Comparison of ENCODE assay signal across 1 cellular context in the genomic region with DNA sequence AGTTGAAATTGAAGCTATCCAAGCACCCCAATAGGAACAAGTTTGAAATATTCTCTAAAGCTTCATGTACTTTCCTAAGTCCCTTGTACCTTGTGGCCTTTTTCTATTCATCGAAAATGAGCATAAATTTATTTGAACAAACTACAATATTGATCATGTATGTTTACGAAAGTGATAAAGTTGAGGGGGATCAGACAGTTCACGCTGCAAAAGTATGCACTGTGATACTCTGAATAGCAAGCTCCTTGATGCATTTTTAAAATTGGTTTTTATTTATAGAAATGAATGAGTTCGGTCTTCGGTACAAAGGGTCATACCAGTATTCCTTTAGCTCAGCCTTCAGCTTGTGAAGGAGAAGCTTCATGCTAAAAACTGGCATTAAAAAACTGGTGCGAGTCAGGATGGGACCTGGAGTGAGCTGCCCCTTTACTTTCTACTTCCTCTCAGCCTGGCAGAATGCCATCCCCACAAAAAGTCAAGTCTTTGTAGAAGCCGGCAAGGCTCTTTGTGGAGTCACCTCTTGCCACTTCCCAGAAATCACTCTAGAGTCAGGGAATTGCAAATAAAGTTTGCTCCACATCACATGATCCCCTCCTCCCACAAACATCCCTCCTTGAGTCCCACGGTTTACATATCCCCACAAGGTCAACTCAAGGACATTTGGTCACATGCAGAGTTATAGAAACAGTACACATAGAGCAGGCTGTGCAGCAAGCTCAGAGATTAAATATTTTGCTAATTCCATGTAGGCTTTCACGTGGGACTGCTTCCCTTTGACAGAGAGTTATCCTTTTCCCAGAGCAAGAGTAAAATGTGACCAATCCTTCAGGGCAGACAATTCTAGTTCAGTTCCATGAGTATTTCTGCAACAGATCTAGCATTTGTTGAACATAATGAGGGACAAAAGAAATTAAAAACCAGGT.
TF ChIP-seq lines count a peak whose summit lies in the region.

No MANE protein-coding gene starts in this region.

TF ChIP-seq in HepG2, 621 proteins besides CTCF, POLR2A, EP300 and RAD21 (continued from another document and continues in another):
- TF ChIP-seq ZNF597 (CRISPR knock-in tag; IDR thresholded peaks at IDR 0.05) (no peak), HINFP (CRISPR knock-in tag; IDR thresholded peaks at IDR 0.05; ENCODE audit: low read depth) (no peak), CREBL2 (CRISPR knock-in tag; IDR thresholded peaks at IDR 0.05; ENCODE audit: borderline replicate concordance) (no peak), ARHGAP35 (CRISPR knock-in tag; IDR thresholded peaks at IDR 0.05; ENCODE audit: borderline replicate concordance) (peak; percentile 24; the same call in 1 of the 2 replicates), ZNF256 (CRISPR knock-in tag; conservative IDR thresholded peaks at IDR 0.05) (no peak), FOXC1 (CRISPR knock-in tag; IDR thresholded peaks at IDR 0.05; ENCODE audit: borderline replicate concordance) (0 out of 2 replicates have a peak, but pooled peaks have one; percentile 29), ZNF343 (CRISPR knock-in tag; IDR thresholded peaks at IDR 0.05) (no peak), ZNF441 (CRISPR knock-in tag; IDR thresholded peaks at IDR 0.05; ENCODE audit: borderline replicate concordance) (no peak), HDAC2 (CRISPR knock-in tag; IDR thresholded peaks at IDR 0.05) (peak; percentile 96), ZKSCAN5 (CRISPR knock-in tag; IDR thresholded peaks at IDR 0.05) (no peak), KLF12 (CRISPR knock-in tag; IDR thresholded peaks at IDR 0.05; ENCODE audit: borderline replicate concordance) (no peak), MYNN (CRISPR knock-in tag; IDR thresholded peaks at IDR 0.05; ENCODE audit: low read depth) (no peak), SP2 (CRISPR knock-in tag; IDR thresholded peaks at IDR 0.05) (no peak), DPF2 (CRISPR knock-in tag; IDR thresholded peaks at IDR 0.05; ENCODE audit: borderline replicate concordance, low read depth) (peak; percentile 74), KDM5B (CRISPR knock-in tag; IDR thresholded peaks at IDR 0.05; ENCODE audit: borderline replicate concordance) (no peak), ADNP (CRISPR knock-in tag; IDR thresholded peaks at IDR 0.05) (no peak), KLF9 (CRISPR knock-in tag; IDR thresholded peaks at IDR 0.05; ENCODE audit: low read depth) (no peak), CBX2 (IDR thresholded peaks at IDR 0.05; ENCODE audit: low read depth, low read length) (no peak), CBX2 (CRISPR knock-in tag; IDR thresholded peaks at IDR 0.05; ENCODE audit: low read depth) (no peak), STAG1 (CRISPR knock-in tag; IDR thresholded peaks at IDR 0.05) (peak; percentile 34), KAT2B (IDR thresholded peaks at IDR 0.05; ENCODE audit: borderline replicate concordance, low read depth, low read length) (no peak), SIN3A (IDR thresholded peaks at IDR 0.05; ENCODE audit: borderline replicate concordance, low read depth, low read length) (no peak), ZNF557 (CRISPR knock-in tag; IDR thresholded peaks at IDR 0.05) (no peak), REL (CRISPR knock-in tag; conservative IDR thresholded peaks at IDR 0.05) (no peak), PAWR (CRISPR knock-in tag; IDR thresholded peaks at IDR 0.05; ENCODE audit: borderline replicate concordance) (no peak), SRY (CRISPR knock-in tag; IDR thresholded peaks at IDR 0.05) (no peak), ZNF367 (CRISPR knock-in tag; IDR thresholded peaks at IDR 0.05; ENCODE audit: borderline replicate concordance) (0 out of 2 replicates have a peak, but pooled peaks have one; percentile 39), SOX6 (IDR thresholded peaks at IDR 0.05) (no peak), SOX6 (CRISPR knock-in tag; IDR thresholded peaks at IDR 0.05) (peak; percentile 95), BHLHE40 (IDR thresholded peaks at IDR 0.05; ENCODE audit: low read length) (peak; percentile 91), ZSCAN29 (CRISPR knock-in tag; conservative IDR thresholded peaks at IDR 0.05) (no peak), ZSCAN12 (CRISPR knock-in tag; IDR thresholded peaks at IDR 0.05) (no peak), KIAA2018 (CRISPR knock-in tag; IDR thresholded peaks at IDR 0.05; ENCODE audit: borderline replicate concordance) (no peak), ZNF678 (CRISPR knock-in tag; IDR thresholded peaks at IDR 0.05) (no peak), GRHL1 (CRISPR knock-in tag; conservative IDR thresholded peaks at IDR 0.05) (no peak), CCAR2 (optimal IDR thresholded peaks at IDR 0.05; ENCODE audit: low read depth, low read length) (no peak), NFE2L1 (CRISPR knock-in tag; IDR thresholded peaks at IDR 0.05; ENCODE audit: borderline replicate concordance) (no peak)
- TF ChIP-seq, protein P1, sequence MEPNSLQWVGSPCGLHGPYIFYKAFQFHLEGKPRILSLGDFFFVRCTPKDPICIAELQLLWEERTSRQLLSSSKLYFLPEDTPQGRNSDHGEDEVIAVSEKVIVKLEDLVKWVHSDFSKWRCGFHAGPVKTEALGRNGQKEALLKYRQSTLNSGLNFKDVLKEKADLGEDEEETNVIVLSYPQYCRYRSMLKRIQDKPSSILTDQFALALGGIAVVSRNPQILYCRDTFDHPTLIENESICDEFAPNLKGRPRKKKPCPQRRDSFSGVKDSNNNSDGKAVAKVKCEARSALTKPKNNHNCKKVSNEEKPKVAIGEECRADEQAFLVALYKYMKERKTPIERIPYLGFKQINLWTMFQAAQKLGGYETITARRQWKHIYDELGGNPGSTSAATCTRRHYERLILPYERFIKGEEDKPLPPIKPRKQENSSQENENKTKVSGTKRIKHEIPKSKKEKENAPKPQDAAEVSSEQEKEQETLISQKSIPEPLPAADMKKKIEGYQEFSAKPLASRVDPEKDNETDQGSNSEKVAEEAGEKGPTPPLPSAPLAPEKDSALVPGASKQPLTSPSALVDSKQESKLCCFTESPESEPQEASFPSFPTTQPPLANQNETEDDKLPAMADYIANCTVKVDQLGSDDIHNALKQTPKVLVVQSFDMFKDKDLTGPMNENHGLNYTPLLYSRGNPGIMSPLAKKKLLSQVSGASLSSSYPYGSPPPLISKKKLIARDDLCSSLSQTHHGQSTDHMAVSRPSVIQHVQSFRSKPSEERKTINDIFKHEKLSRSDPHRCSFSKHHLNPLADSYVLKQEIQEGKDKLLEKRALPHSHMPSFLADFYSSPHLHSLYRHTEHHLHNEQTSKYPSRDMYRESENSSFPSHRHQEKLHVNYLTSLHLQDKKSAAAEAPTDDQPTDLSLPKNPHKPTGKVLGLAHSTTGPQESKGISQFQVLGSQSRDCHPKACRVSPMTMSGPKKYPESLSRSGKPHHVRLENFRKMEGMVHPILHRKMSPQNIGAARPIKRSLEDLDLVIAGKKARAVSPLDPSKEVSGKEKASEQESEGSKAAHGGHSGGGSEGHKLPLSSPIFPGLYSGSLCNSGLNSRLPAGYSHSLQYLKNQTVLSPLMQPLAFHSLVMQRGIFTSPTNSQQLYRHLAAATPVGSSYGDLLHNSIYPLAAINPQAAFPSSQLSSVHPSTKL (CRISPR knock-in tag; IDR thresholded peaks at IDR 0.05) = peak; percentile 100
- TF ChIP-seq, protein P2, sequence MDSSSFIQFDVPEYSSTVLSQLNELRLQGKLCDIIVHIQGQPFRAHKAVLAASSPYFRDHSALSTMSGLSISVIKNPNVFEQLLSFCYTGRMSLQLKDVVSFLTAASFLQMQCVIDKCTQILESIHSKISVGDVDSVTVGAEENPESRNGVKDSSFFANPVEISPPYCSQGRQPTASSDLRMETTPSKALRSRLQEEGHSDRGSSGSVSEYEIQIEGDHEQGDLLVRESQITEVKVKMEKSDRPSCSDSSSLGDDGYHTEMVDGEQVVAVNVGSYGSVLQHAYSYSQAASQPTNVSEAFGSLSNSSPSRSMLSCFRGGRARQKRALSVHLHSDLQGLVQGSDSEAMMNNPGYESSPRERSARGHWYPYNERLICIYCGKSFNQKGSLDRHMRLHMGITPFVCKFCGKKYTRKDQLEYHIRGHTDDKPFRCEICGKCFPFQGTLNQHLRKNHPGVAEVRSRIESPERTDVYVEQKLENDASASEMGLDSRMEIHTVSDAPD (CRISPR knock-in tag; IDR thresholded peaks at IDR 0.05) = peak; percentile 46; the same call in 1 of the 2 replicates
- TF ChIP-seq, protein P3, sequence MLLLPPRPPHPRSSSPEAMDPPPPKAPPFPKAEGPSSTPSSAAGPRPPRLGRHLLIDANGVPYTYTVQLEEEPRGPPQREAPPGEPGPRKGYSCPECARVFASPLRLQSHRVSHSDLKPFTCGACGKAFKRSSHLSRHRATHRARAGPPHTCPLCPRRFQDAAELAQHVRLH (CRISPR knock-in tag; IDR thresholded peaks at IDR 0.05; ENCODE audit: borderline replicate concordance, low read depth) = peak; percentile 90; the same call in 1 of the 2 replicates
